ENCODE assay signal across 11 cellular contexts in the genomic region with DNA sequence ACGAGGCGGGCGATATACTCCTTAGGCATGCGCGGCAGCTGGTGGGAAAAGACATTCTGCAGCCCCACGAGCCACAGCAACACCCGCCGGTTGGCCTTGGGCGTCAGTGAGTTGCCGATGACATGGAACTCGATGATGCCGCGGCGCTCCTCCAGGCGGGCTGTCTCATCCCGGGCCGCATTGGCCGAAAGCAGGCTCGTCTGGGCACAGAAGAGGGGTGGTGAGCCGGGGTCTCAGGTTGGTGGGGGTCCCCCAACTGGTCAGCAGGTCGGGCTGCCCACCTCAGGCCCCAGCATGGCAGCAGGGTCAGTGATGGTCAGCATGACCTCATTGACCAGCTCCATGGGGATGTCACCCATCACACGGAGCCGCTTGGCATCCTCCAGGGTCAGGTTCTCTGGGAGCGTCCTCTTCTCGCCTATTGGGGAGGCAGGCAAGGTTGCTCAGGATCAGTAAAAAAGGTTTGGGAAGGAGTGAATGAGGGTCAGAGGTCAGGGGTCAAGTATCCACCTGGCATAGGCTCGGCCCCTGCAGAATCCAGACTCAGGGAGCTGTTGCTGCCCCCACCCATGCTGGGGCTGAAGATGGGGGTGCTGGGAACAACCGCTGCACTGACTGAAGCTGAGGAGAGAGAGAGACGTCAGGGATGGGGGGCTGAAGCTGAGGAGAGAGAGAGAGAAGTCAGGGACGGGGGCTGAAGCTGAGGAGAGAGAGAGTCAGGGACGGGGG. TPM values are rescaled to one million over a fixed set of nuclear protein-coding genes. Genes with fewer than 3 reads are reported as not detected.
"Had no signal": no experiment of that assay in that cellular context is flagged by ENCODE, and none has a peak within 500 bp of the region (broad histone marks: within the 10 kb centered on the region; RNA-seq: fewer than 3 reads in every experiment).

No MANE protein-coding gene starts in this region.

- H3K27ac Mint-ChIP-seq: activated naive CD4-positive, alpha-beta T cell treated with anti-CD3 and anti-CD28 coated beads for 36 hours; neural progenitor cell had no signal

- H3K27ac ChIP-seq: body of pancreas, coronary artery, heart left ventricle, neural progenitor cell, parathyroid adenoma, transverse colon had no signal

- H3K9me3 Mint-ChIP-seq: activated naive CD4-positive, alpha-beta T cell treated with anti-CD3 and anti-CD28 coated beads for 36 hours; neural progenitor cell; T-helper 2 cell treated with Interferon-gamma antibody and Interleukin-4, amounts not matched to agents 5 μg/mL and 100 μg/mL, for 36 hours had no signal

- H3K4me3 Mint-ChIP-seq: activated naive CD4-positive, alpha-beta T cell treated with anti-CD3 and anti-CD28 coated beads for 36 hours; T-helper 2 cell treated with Interferon-gamma antibody and Interleukin-4, amounts not matched to agents 5 μg/mL and 100 μg/mL, for 36 hours had no signal

RNA-seq across cellular contexts. Expression of gene HSPB9, which starts 5.0 kb away (rescaled TPM):
- total RNA-seq: activated naive CD4-positive, alpha-beta T cell treated with anti-CD3 and anti-CD28 coated beads for 36 hours; heart left ventricle; left colon; lung microvascular endothelial cell; subcutaneous adipose tissue had no signal

RNA-seq across cellular contexts. Expression of gene ZNF385C, which starts 19.3 kb away (rescaled TPM):
- total RNA-seq: lung microvascular endothelial cell had no signal
